1 cellular context compared by ENCODE assay signal in genomic region chr16:88069397-88070168, GRCh38.
A peak's percentile ranks its signal among the peaks of the same experiment; 100 is the strongest.
TF ChIP-seq lines count a peak whose summit lies in the region.

No MANE protein-coding gene starts in this region.

TF ChIP-seq in GM12878, 131 proteins besides CTCF, POLR2A, EP300 and RAD21 (continued from another document):
- TF ChIP-seq, protein P1, sequence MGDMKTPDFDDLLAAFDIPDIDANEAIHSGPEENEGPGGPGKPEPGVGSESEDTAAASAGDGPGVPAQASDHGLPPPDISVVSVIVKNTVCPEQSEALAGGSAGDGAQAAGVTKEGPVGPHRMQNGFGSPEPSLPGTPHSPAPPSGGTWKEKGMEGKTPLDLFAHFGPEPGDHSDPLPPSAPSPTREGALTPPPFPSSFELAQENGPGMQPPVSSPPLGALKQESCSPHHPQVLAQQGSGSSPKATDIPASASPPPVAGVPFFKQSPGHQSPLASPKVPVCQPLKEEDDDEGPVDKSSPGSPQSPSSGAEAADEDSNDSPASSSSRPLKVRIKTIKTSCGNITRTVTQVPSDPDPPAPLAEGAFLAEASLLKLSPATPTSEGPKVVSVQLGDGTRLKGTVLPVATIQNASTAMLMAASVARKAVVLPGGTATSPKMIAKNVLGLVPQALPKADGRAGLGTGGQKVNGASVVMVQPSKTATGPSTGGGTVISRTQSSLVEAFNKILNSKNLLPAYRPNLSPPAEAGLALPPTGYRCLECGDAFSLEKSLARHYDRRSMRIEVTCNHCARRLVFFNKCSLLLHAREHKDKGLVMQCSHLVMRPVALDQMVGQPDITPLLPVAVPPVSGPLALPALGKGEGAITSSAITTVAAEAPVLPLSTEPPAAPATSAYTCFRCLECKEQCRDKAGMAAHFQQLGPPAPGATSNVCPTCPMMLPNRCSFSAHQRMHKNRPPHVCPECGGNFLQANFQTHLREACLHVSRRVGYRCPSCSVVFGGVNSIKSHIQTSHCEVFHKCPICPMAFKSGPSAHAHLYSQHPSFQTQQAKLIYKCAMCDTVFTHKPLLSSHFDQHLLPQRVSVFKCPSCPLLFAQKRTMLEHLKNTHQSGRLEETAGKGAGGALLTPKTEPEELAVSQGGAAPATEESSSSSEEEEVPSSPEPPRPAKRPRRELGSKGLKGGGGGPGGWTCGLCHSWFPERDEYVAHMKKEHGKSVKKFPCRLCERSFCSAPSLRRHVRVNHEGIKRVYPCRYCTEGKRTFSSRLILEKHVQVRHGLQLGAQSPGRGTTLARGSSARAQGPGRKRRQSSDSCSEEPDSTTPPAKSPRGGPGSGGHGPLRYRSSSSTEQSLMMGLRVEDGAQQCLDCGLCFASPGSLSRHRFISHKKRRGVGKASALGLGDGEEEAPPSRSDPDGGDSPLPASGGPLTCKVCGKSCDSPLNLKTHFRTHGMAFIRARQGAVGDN (IDR thresholded peaks at IDR 0.05): peak; percentile 43; the same call in 1 of the 2 replicates
- TF ChIP-seq CUX1 (IDR thresholded peaks at IDR 0.05; ENCODE audit: insufficient replicate concordance, low read depth, low read length) (no peak), SIN3A (IDR thresholded peaks at IDR 0.05; ENCODE audit: low read depth, low read length) (no peak), BCLAF1 (IDR thresholded peaks at IDR 0.05) (no peak), E4F1 (IDR thresholded peaks at IDR 0.05; ENCODE audit: borderline replicate concordance, partially characterized antibody) (no peak), USF1 (IDR thresholded peaks at IDR 0.05; ENCODE audit: borderline replicate concordance, extremely low read length, insufficient read depth, low read depth, low read length) (no peak), IRF4 (IDR thresholded peaks at IDR 0.05; ENCODE audit: low read depth, low read length) (peak; percentile 87; the same call in 1 of the 2 replicates), MYB (IDR thresholded peaks at IDR 0.05; ENCODE audit: borderline replicate concordance, low read depth, low read length) (0 out of 2 replicates have a peak, but pooled peaks have one; percentile 45), HDAC6 (IDR thresholded peaks at IDR 0.05; ENCODE audit: unreplicated experiment) (no peak), HDGF (IDR thresholded peaks at IDR 0.05) (peak; percentile 26; the same call in 1 of the 2 replicates)
TF ChIP-seq in GM12878: peak in this region for 30.
